Comparison of ENCODE assay signal across 2 cellular contexts in genomic region chr2:55061534-55062344, GRCh38.
A peak's percentile ranks its signal among the peaks of the same experiment; 100 is the strongest.
TF ChIP-seq lines count a peak whose summit lies in the region.

No MANE protein-coding gene starts in this region.

TF ChIP-seq in HepG2, 621 proteins besides CTCF, POLR2A, EP300 and RAD21:
- TF ChIP-seq DR1 (CRISPR knock-in tag; IDR thresholded peaks at IDR 0.05): no peak
- TF ChIP-seq, protein P1, sequence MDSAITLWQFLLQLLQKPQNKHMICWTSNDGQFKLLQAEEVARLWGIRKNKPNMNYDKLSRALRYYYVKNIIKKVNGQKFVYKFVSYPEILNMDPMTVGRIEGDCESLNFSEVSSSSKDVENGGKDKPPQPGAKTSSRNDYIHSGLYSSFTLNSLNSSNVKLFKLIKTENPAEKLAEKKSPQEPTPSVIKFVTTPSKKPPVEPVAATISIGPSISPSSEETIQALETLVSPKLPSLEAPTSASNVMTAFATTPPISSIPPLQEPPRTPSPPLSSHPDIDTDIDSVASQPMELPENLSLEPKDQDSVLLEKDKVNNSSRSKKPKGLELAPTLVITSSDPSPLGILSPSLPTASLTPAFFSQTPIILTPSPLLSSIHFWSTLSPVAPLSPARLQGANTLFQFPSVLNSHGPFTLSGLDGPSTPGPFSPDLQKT (CRISPR knock-in tag; IDR thresholded peaks at IDR 0.05; ENCODE audit: borderline replicate concordance): no peak
- no peak for TF ChIP-seq ZNF280B (CRISPR knock-in tag; IDR thresholded peaks at IDR 0.05; ENCODE audit: borderline replicate concordance)
- no peak for TF ChIP-seq ARNT2 (CRISPR knock-in tag; IDR thresholded peaks at IDR 0.05; ENCODE audit: low read depth)
- TF ChIP-seq, protein P2, sequence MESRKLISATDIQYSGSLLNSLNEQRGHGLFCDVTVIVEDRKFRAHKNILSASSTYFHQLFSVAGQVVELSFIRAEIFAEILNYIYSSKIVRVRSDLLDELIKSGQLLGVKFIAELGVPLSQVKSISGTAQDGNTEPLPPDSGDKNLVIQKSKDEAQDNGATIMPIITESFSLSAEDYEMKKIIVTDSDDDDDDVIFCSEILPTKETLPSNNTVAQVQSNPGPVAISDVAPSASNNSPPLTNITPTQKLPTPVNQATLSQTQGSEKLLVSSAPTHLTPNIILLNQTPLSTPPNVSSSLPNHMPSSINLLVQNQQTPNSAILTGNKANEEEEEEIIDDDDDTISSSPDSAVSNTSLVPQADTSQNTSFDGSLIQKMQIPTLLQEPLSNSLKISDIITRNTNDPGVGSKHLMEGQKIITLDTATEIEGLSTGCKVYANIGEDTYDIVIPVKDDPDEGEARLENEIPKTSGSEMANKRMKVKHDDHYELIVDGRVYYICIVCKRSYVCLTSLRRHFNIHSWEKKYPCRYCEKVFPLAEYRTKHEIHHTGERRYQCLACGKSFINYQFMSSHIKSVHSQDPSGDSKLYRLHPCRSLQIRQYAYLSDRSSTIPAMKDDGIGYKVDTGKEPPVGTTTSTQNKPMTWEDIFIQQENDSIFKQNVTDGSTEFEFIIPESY (CRISPR knock-in tag; IDR thresholded peaks at IDR 0.05): peak; percentile 11; the same call in 1 of the 2 replicates
- TF ChIP-seq ZBTB42 (CRISPR knock-in tag; IDR thresholded peaks at IDR 0.05): no peak
- no peak for TF ChIP-seq TAF1 (CRISPR knock-in tag; IDR thresholded peaks at IDR 0.05)
- TF ChIP-seq ZFP41 (CRISPR knock-in tag; IDR thresholded peaks at IDR 0.05; ENCODE audit: borderline replicate concordance): no peak
- TF ChIP-seq, protein P3, sequence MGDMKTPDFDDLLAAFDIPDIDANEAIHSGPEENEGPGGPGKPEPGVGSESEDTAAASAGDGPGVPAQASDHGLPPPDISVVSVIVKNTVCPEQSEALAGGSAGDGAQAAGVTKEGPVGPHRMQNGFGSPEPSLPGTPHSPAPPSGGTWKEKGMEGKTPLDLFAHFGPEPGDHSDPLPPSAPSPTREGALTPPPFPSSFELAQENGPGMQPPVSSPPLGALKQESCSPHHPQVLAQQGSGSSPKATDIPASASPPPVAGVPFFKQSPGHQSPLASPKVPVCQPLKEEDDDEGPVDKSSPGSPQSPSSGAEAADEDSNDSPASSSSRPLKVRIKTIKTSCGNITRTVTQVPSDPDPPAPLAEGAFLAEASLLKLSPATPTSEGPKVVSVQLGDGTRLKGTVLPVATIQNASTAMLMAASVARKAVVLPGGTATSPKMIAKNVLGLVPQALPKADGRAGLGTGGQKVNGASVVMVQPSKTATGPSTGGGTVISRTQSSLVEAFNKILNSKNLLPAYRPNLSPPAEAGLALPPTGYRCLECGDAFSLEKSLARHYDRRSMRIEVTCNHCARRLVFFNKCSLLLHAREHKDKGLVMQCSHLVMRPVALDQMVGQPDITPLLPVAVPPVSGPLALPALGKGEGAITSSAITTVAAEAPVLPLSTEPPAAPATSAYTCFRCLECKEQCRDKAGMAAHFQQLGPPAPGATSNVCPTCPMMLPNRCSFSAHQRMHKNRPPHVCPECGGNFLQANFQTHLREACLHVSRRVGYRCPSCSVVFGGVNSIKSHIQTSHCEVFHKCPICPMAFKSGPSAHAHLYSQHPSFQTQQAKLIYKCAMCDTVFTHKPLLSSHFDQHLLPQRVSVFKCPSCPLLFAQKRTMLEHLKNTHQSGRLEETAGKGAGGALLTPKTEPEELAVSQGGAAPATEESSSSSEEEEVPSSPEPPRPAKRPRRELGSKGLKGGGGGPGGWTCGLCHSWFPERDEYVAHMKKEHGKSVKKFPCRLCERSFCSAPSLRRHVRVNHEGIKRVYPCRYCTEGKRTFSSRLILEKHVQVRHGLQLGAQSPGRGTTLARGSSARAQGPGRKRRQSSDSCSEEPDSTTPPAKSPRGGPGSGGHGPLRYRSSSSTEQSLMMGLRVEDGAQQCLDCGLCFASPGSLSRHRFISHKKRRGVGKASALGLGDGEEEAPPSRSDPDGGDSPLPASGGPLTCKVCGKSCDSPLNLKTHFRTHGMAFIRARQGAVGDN (CRISPR knock-in tag; IDR thresholded peaks at IDR 0.05): peak; percentile 27; the same call in 1 of the 2 replicates
- no peak for TF ChIP-seq JDP2 (CRISPR knock-in tag; IDR thresholded peaks at IDR 0.05; ENCODE audit: borderline replicate concordance)
- no peak for TF ChIP-seq ZNF720 (CRISPR knock-in tag; IDR thresholded peaks at IDR 0.05)
TF ChIP-seq in HepG2: peak in this region for 2.

TF ChIP-seq in H1, 55 proteins besides CTCF, POLR2A, EP300 and RAD21:
- TF ChIP-seq POU5F1 (IDR thresholded peaks at IDR 0.05; ENCODE audit: low read depth, low read length) (no peak), ATF3 (IDR thresholded peaks at IDR 0.05; ENCODE audit: insufficient read depth, low read depth, low read length) (no peak), RFX5 (IDR thresholded peaks at IDR 0.05; ENCODE audit: borderline replicate concordance, low read depth, low read length) (no peak), TBP (IDR thresholded peaks at IDR 0.05; ENCODE audit: low read depth, low read length) (no peak), HDAC2 (IDR thresholded peaks at IDR 0.05; ENCODE audit: borderline replicate concordance in 1 of 2, low read depth in 2 of 2, low read length in 2 of 2) (no peak), CHD2 (IDR thresholded peaks at IDR 0.05; ENCODE audit: low read length) (no peak), EZH2 (IDR thresholded peaks at IDR 0.05; ENCODE audit: low read depth, low read length, severe bottlenecking) (no peak), USF2 (IDR thresholded peaks at IDR 0.05; ENCODE audit: low read length) (no peak)
- TF ChIP-seq, protein P4, sequence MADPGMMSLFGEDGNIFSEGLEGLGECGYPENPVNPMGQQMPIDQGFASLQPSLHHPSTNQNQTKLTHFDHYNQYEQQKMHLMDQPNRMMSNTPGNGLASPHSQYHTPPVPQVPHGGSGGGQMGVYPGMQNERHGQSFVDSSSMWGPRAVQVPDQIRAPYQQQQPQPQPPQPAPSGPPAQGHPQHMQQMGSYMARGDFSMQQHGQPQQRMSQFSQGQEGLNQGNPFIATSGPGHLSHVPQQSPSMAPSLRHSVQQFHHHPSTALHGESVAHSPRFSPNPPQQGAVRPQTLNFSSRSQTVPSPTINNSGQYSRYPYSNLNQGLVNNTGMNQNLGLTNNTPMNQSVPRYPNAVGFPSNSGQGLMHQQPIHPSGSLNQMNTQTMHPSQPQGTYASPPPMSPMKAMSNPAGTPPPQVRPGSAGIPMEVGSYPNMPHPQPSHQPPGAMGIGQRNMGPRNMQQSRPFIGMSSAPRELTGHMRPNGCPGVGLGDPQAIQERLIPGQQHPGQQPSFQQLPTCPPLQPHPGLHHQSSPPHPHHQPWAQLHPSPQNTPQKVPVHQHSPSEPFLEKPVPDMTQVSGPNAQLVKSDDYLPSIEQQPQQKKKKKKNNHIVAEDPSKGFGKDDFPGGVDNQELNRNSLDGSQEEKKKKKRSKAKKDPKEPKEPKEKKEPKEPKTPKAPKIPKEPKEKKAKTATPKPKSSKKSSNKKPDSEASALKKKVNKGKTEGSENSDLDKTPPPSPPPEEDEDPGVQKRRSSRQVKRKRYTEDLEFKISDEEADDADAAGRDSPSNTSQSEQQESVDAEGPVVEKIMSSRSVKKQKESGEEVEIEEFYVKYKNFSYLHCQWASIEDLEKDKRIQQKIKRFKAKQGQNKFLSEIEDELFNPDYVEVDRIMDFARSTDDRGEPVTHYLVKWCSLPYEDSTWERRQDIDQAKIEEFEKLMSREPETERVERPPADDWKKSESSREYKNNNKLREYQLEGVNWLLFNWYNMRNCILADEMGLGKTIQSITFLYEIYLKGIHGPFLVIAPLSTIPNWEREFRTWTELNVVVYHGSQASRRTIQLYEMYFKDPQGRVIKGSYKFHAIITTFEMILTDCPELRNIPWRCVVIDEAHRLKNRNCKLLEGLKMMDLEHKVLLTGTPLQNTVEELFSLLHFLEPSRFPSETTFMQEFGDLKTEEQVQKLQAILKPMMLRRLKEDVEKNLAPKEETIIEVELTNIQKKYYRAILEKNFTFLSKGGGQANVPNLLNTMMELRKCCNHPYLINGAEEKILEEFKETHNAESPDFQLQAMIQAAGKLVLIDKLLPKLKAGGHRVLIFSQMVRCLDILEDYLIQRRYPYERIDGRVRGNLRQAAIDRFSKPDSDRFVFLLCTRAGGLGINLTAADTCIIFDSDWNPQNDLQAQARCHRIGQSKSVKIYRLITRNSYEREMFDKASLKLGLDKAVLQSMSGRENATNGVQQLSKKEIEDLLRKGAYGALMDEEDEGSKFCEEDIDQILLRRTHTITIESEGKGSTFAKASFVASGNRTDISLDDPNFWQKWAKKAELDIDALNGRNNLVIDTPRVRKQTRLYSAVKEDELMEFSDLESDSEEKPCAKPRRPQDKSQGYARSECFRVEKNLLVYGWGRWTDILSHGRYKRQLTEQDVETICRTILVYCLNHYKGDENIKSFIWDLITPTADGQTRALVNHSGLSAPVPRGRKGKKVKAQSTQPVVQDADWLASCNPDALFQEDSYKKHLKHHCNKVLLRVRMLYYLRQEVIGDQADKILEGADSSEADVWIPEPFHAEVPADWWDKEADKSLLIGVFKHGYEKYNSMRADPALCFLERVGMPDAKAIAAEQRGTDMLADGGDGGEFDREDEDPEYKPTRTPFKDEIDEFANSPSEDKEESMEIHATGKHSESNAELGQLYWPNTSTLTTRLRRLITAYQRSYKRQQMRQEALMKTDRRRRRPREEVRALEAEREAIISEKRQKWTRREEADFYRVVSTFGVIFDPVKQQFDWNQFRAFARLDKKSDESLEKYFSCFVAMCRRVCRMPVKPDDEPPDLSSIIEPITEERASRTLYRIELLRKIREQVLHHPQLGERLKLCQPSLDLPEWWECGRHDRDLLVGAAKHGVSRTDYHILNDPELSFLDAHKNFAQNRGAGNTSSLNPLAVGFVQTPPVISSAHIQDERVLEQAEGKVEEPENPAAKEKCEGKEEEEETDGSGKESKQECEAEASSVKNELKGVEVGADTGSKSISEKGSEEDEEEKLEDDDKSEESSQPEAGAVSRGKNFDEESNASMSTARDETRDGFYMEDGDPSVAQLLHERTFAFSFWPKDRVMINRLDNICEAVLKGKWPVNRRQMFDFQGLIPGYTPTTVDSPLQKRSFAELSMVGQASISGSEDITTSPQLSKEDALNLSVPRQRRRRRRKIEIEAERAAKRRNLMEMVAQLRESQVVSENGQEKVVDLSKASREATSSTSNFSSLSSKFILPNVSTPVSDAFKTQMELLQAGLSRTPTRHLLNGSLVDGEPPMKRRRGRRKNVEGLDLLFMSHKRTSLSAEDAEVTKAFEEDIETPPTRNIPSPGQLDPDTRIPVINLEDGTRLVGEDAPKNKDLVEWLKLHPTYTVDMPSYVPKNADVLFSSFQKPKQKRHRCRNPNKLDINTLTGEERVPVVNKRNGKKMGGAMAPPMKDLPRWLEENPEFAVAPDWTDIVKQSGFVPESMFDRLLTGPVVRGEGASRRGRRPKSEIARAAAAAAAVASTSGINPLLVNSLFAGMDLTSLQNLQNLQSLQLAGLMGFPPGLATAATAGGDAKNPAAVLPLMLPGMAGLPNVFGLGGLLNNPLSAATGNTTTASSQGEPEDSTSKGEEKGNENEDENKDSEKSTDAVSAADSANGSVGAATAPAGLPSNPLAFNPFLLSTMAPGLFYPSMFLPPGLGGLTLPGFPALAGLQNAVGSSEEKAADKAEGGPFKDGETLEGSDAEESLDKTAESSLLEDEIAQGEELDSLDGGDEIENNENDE (IDR thresholded peaks at IDR 0.05; ENCODE audit: insufficient replicate concordance, low read length): no peak
